In genomic region chr19:6862673-6863078, GRCh38 we compare ENCODE assay signal across 8 cellular contexts. TPM values are rescaled to one million over a fixed set of nuclear protein-coding genes. Genes with fewer than 3 reads are reported as not detected.
DNase-seq lines count a peak whose midpoint lies in the region; ATAC-seq and TF ChIP-seq lines count a peak whose summit lies in the region.

No MANE protein-coding gene starts in this region.

- H3K9me3 Mint-ChIP-seq in activated naive CD8-positive, alpha-beta T cell (ENCODE audit: low read depth): no peaks in the 10 kb centered on the region

- H3K4me1 Mint-ChIP-seq in activated naive CD8-positive, alpha-beta T cell (ENCODE audit: low read depth): peaks cover 15% of the 10 kb centered on the region

- H3K27ac Mint-ChIP-seq in activated naive CD8-positive, alpha-beta T cell: peak overlapping the region; percentile 77

- no peaks in the 10 kb centered on the region for H4K20me1 ChIP-seq in SU-DHL-6 (ENCODE audit: low read depth, low read length)

- peak overlapping the region; percentile 89 for H3K4me3 Mint-ChIP-seq in activated naive CD8-positive, alpha-beta T cell

- no peaks in the 10 kb centered on the region for H3K79me2 ChIP-seq in SU-DHL-6 (ENCODE audit: insufficient read depth, low read length)

- no peak overlapping the region for H3K27ac ChIP-seq in SU-DHL-6 (ENCODE audit: low read depth, low read length)
- no peak overlapping the region for H3K27ac ChIP-seq in cardiac muscle cell
- no peak overlapping the region for H3K27ac ChIP-seq in vagina

- TF ChIP-seq CTCF in SU-DHL-6 (IDR thresholded peaks at IDR 0.05; ENCODE audit: insufficient read depth, low read length, poor library complexity, severe bottlenecking) (peak; percentile 90), cardiac muscle cell (IDR thresholded peaks at IDR 0.05; ENCODE audit: low read depth, low read length) (peak; percentile 93), vagina (IDR thresholded peaks at IDR 0.05) (peak; percentile 73 to 85 (median 83))

- H3K36me3 ChIP-seq in SU-DHL-6 (ENCODE audit: low read length) (no peaks in the 10 kb centered on the region), cardiac muscle cell (no peaks in the 10 kb centered on the region), vagina (no peaks in the 10 kb centered on the region)

- H3K27me3 ChIP-seq in SU-DHL-6 (ENCODE audit: low read length) (no peaks in the 10 kb centered on the region), cardiac muscle cell (no peaks in the 10 kb centered on the region), vagina (no peaks in the 10 kb centered on the region)

- H3K4me2 ChIP-seq in SU-DHL-6 (ENCODE audit: low read depth, low read length, poor library complexity, severe bottlenecking): peak overlapping the region; percentile 61

- H3K9me3 ChIP-seq in SU-DHL-6 (ENCODE audit: insufficient read depth, low read length) (no peaks in the 10 kb centered on the region), cardiac muscle cell (ENCODE audit: low read depth) (no peaks in the 10 kb centered on the region), vagina (no peaks in the 10 kb centered on the region)

- H3K4me1 ChIP-seq in cardiac muscle cell (ENCODE audit: low read depth): no peaks in the 10 kb centered on the region
- H3K4me1 ChIP-seq in vagina: peaks cover 12% of the 10 kb centered on the region

- H3K36me3 Mint-ChIP-seq in activated naive CD8-positive, alpha-beta T cell: no peaks in the 10 kb centered on the region

- peak; percentile 67 for ATAC-seq in GM21515 (IDR thresholded peaks at IDR 0.05; ENCODE audit: unreplicated experiment)

- H3K27me3 Mint-ChIP-seq in activated naive CD8-positive, alpha-beta T cell: no peaks in the 10 kb centered on the region

- intact Hi-C loops in vagina (cut with DNase I): loop anchor here (10.0 kb wide), 1 partner anchor 128 kb away; the partner anchor contains the start of genes GPR108 and TRIP10

- no peak overlapping the region for H3K4me3 ChIP-seq in SU-DHL-6 (ENCODE audit: insufficient read depth, low read length, poor library complexity, severe bottlenecking)
- no peak overlapping the region for H3K4me3 ChIP-seq in cardiac muscle cell
- peak overlapping the region; percentile 37 to 38 for H3K4me3 ChIP-seq in vagina

- DNase-seq in Caki2 (ENCODE audit: low read depth) (peak; percentile 69), M059J (ENCODE audit: low read depth) (peak; percentile 69), cardiac muscle cell (ENCODE audit: low read depth in 1 of 2, low spot score in 1 of 2) (peak; percentile 84 to 91), pulmonary artery endothelial cell (ENCODE audit: low read depth, low spot score) (peak; percentile 47), vagina (ENCODE audit: extremely low spot score in 2 of 2) (no peak)

- H2AFZ ChIP-seq in SU-DHL-6 (ENCODE audit: low read depth, low read length, severe bottlenecking): no peak overlapping the region

- in situ Hi-C loops in Caki2 (cut with HindIII; ENCODE audit: low pct_unique_long_range_greater_than_20kb, low sequenced_read_pairs): no loop called here

- TF ChIP-seq POLR2A in vagina (IDR thresholded peaks at IDR 0.05): no peak

- peaks cover 9% of the 10 kb centered on the region for H3F3A ChIP-seq in SU-DHL-6 (ENCODE audit: insufficient read depth)

- no peak overlapping the region for H3K9ac ChIP-seq in SU-DHL-6 (ENCODE audit: low read length)

- H3K9me2 ChIP-seq in SU-DHL-6 (replicated peaks; ENCODE audit: insufficient read depth, low read length): no peaks in the 10 kb centered on the region

RNA-seq across cellular contexts. Expression of gene ADGRE1, which starts 24.7 kb away (rescaled TPM):
- total RNA-seq in Caki2 (2014; rRNA removed; shearing (Covaris generic); ENCODE audit: low replicate concordance): 11.4 and 15.0 TPM in 2 replicates
- total RNA-seq in M059J (2014; rRNA removed; shearing (Covaris generic)): 0.79 and 0.89 TPM in 2 replicates
- not detected in 2 replicates for total RNA-seq in cardiac muscle cell
- not detected in 2 replicates for polyA plus RNA-seq in cardiac muscle cell
- total RNA-seq in pulmonary artery endothelial cell: not detected in 2 replicates
- not detected for total RNA-seq in vagina

Comparison
In these comparisons a context has a peak if more than half of its experiments do, and no peak if none do; other contexts are left out.
1. DNase-seq: peak in Caki2 (single experiment), M059J (single experiment), cardiac muscle cell (2 of 2) and pulmonary artery endothelial cell (single experiment); none in vagina (0 of 2).
2. H3K4me3 ChIP-seq: peak in vagina (2 of 2); none in SU-DHL-6 (single experiment) and cardiac muscle cell (single experiment).
3. Peak in every context shown above with its lines, with median percentiles within 50 percentile points of each other: CTCF ChIP-seq.